Comparison of ENCODE assay signal across 8 cellular contexts in the genomic region with DNA sequence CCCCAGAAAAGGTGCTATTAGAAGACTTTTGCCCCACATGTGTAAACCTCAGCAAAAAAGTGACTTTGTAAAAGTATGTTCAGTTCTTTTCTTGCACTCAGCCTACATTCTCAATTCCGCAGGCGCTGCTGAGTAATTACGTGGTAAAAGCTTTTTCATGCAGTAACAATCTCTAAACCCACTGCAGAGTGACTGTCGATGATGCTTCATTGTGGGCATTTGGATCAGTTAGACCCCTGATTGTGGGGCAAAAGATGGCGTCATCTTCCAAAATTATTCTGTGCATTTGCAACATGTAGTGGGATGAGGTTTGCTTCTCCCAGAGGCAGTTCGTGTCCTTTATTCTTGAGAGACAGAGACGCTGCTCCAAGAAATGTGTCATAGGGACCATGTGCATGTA.
"Had no signal": no experiment of that assay in that cellular context is flagged by ENCODE, and none has a peak within 500 bp of the region (broad histone marks: within the 10 kb centered on the region; RNA-seq: fewer than 3 reads in every experiment).

No MANE protein-coding gene starts in this region.

- H3K27ac ChIP-seq: HL-60 had no signal

- H3K4me3 Mint-ChIP-seq: GM23338, H9, IgD-negative memory B cell had no signal

- H3K4me1 Mint-ChIP-seq: IgD-negative memory B cell had no signal

- H3K27ac Mint-ChIP-seq: GM23338, H9, IgD-negative memory B cell had no signal

- H3K9me3 Mint-ChIP-seq: GM23338, H9 had no signal

- H3K36me3 Mint-ChIP-seq: IgD-negative memory B cell had no signal

- H3K4me2 ChIP-seq: GM23338 had no signal

- DNase-seq: H9, HCEC 1CT had no signal

- FAIRE-seq: H1, H54, HepG2 had no signal

- H2AFZ ChIP-seq: GM23338 had no signal

- H3K4me3 ChIP-seq: GM23338 had no signal
